Comparison of ENCODE assay signal across 1 cellular context in the genomic region with DNA sequence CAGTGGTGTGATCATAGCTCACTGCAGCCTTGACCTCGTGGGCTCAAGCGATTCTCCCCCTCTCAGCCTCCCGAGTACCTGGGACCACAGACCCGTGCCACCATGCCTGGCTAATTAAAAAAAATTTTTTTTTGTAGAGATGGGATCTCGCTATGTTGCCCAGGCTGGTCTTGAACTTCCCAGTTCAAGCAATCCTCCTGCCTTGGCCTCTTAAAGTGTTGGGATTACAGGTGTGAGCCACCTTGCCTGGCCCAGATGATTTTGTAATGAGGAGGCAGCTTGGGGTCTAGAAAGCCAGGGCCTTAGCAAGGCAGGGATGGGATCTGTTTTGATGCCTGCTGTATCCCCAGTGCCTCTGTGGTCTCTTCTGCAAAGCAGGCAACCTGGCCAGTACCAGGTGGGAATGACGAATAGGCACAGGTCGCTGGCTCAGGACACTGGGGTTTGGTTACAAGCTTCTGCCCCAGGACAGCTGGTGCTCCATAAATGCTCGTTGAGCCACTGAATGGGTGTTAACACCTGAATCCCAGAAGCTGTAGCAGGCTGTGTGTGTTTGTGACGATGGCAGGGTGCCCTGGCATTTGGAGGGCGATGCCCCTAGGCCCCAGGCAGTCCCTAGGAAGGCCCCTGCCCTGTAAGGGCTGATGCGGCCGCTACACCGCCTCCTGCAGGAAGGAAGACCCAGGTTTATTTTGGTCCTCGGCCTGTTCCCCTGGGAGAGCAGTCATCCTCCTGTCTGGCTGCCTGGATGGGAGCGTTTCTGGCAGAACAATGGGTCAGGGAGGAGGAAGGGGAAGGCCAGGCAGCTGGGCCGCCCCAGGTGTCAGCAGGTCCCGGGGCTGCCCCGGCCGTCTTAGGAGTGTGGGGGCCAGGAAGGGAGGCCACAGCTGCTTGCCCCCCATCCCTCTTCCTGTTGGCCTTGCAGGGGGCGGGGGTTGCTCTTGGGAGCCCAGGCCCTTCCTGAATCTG.
TF ChIP-seq lines count a peak whose summit lies in the region.

No MANE protein-coding gene starts in this region.

TF ChIP-seq in HEK293, 187 proteins besides CTCF, POLR2A, EP300 and RAD21 (continued from another document):
- TF ChIP-seq ZIC2 (tag by site-specific recombination; IDR thresholded peaks at IDR 0.05) (no peak), ZNF302 (tag by site-specific recombination; IDR thresholded peaks at IDR 0.05; ENCODE audit: low read depth) (no peak), ZFP3 (tag by site-specific recombination; IDR thresholded peaks at IDR 0.05; ENCODE audit: low read depth) (no peak), ZNF155 (tag by site-specific recombination; IDR thresholded peaks at IDR 0.05) (no peak), YY1 (tag by site-specific recombination; IDR thresholded peaks at IDR 0.05) (no peak), SP7 (tag by site-specific recombination; IDR thresholded peaks at IDR 0.05) (no peak)
- TF ChIP-seq, protein P1, sequence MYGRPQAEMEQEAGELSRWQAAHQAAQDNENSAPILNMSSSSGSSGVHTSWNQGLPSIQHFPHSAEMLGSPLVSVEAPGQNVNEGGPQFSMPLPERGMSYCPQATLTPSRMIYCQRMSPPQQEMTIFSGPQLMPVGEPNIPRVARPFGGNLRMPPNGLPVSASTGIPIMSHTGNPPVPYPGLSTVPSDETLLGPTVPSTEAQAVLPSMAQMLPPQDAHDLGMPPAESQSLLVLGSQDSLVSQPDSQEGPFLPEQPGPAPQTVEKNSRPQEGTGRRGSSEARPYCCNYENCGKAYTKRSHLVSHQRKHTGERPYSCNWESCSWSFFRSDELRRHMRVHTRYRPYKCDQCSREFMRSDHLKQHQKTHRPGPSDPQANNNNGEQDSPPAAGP (tag by site-specific recombination; IDR thresholded peaks at IDR 0.05) = no peak
